Comparison of ENCODE assay signal across 20 cellular contexts in genomic region chr1:233617025-233617424, GRCh38. TPM values are rescaled to one million over a fixed set of nuclear protein-coding genes. Genes with fewer than 3 reads are reported as not detected.
"Had no signal": no experiment of that assay in that cellular context is flagged by ENCODE, and none has a peak within 500 bp of the region (broad histone marks: within the 10 kb centered on the region; RNA-seq: fewer than 3 reads in every experiment).

No MANE protein-coding gene starts in this region.

- H3K4me3 Mint-ChIP-seq: activated B cell treated with CpG ODN at 0.5 μM for 24 hours; activated CD4-positive, alpha-beta T cell treated with anti-CD3 and anti-CD28 coated beads for 36 hours; activated naive CD4-positive, alpha-beta T cell treated with anti-CD3 and anti-CD28 coated beads for 36 hours; activated naive CD8-positive, alpha-beta T cell treated with anti-CD3 and anti-CD28 coated beads, Interleukin-2, amount 10 ng/mL, durations not matched to agents 7 days and 5 days; activated T-cell treated with anti-CD3 and anti-CD28 coated beads, Interleukin-2, amount 50 U/mL, for 4 hours; mesothelial cell of epicardium; natural killer cell; T-helper 1 cell treated with Interleukin-12 subunit alpha and Interleukin-12 subunit beta and Interleukin-4 antibody, amounts not matched to agents 30 μg/mL and 1 μg/mL, for 36 hours had no signal

- H3K36me3 ChIP-seq: cardiac muscle cell, left ventricle myocardium inferior, upper lobe of left lung had no signal

- H3K4me3 ChIP-seq: cardiac muscle cell had no signal

- H3K36me3 Mint-ChIP-seq: activated naive CD8-positive, alpha-beta T cell treated with anti-CD3 and anti-CD28 coated beads, Interleukin-2, amount 10 ng/mL, durations not matched to agents 7 days and 5 days; natural killer cell had no signal

- FAIRE-seq: endothelial cell of umbilical vein had no signal

- H3K9me3 ChIP-seq: left ventricle myocardium inferior, upper lobe of left lung had no signal

- H3K9me3 Mint-ChIP-seq: activated B cell treated with CpG ODN at 0.5 μM for 24 hours; activated naive CD4-positive, alpha-beta T cell treated with anti-CD3 and anti-CD28 coated beads for 36 hours; activated naive CD8-positive, alpha-beta T cell treated with anti-CD3 and anti-CD28 coated beads, Interleukin-2, amount 10 ng/mL, durations not matched to agents 7 days and 5 days; activated T-cell treated with anti-CD3 and anti-CD28 coated beads, Interleukin-2, amount 50 U/mL, for 4 hours; mesothelial cell of epicardium; T-helper 1 cell treated with Interleukin-12 subunit alpha and Interleukin-12 subunit beta and Interleukin-4 antibody, amounts not matched to agents 30 μg/mL and 1 μg/mL, for 36 hours had no signal

- DNase-seq: activated B cell treated with CpG ODN at 0.5 μM for 24 hours; activated CD4-positive, alpha-beta T cell treated with anti-CD3 and anti-CD28 coated beads for 36 hours; activated CD4-positive, alpha-beta T cell treated with anti-CD3 and anti-CD28 coated beads, Interleukin-2, amount 50 U/mL, for 48 hours; activated CD8-positive, alpha-beta memory T cell treated with anti-CD3 and anti-CD28 coated beads, Interleukin-2, amount 50 U/mL, for 48 hours; activated effector memory CD4-positive, alpha-beta T cell treated with Interleukin-2 at 50 U/mL for 16 hours; activated naive CD4-positive, alpha-beta T cell treated with anti-CD3 and anti-CD28 coated beads for 36 hours; activated naive CD8-positive, alpha-beta T cell treated with anti-CD3 and anti-CD28 coated beads, Interleukin-2, amount 10 ng/mL, durations not matched to agents 7 days and 5 days; activated T-cell treated with anti-CD3 and anti-CD28 coated beads, Interleukin-2, amount 50 U/mL, for 4 hours; amniotic stem cell; effector CD4-positive, alpha-beta T cell; foreskin melanocyte; left ventricle myocardium inferior; natural killer cell; stimulated activated CD4-positive, alpha-beta T cell treated with anti-CD3 and anti-CD28 coated beads, Interleukin-4, amount 100 ng/mL, for 1 hour; stimulated activated naive CD4-positive, alpha-beta T cell; upper lobe of left lung had no signal

- H3K27ac Mint-ChIP-seq: activated B cell treated with CpG ODN at 0.5 μM for 24 hours; activated CD4-positive, alpha-beta T cell treated with anti-CD3 and anti-CD28 coated beads for 36 hours; activated naive CD4-positive, alpha-beta T cell treated with anti-CD3 and anti-CD28 coated beads for 36 hours; activated naive CD8-positive, alpha-beta T cell treated with anti-CD3 and anti-CD28 coated beads, Interleukin-2, amount 10 ng/mL, durations not matched to agents 7 days and 5 days; mesothelial cell of epicardium; natural killer cell; T-helper 1 cell treated with Interleukin-12 subunit alpha and Interleukin-12 subunit beta and Interleukin-4 antibody, amounts not matched to agents 30 μg/mL and 1 μg/mL, for 36 hours had no signal

- H3K27ac ChIP-seq: cardiac muscle cell, left ventricle myocardium inferior, upper lobe of left lung had no signal

- H3K4me1 Mint-ChIP-seq: activated naive CD8-positive, alpha-beta T cell treated with anti-CD3 and anti-CD28 coated beads, Interleukin-2, amount 10 ng/mL, durations not matched to agents 7 days and 5 days; natural killer cell had no signal

RNA-seq across cellular contexts. Expression of gene KCNK1, which starts 3.1 kb away (rescaled TPM):
- total RNA-seq: activated B cell treated with CpG ODN at 0.5 μM for 24 hours; activated naive CD8-positive, alpha-beta T cell treated with anti-CD3 and anti-CD28 coated beads, Interleukin-2, amount 10 ng/mL, durations not matched to agents 7 days and 5 days had no signal
